Comparison of ENCODE assay signal across 13 cellular contexts in genomic region chr3:24060055-24060454, GRCh38.
DNase-seq lines count a peak whose midpoint lies in the region; ATAC-seq, FAIRE-seq and TF ChIP-seq lines count a peak whose summit lies in the region.
"Had no signal": no experiment of that assay in that cellular context is flagged by ENCODE, and none has a peak within 500 bp of the region (broad histone marks: within the 10 kb centered on the region; RNA-seq: fewer than 3 reads in every experiment).

No MANE protein-coding gene starts in this region.

- no peak overlapping the region for H3K14ac ChIP-seq in H1 (ENCODE audit: insufficient read length)

- 0 out of 4 replicates have a peak, but pooled peaks of 1 of the 2 experiments have one; percentile 5 for TF ChIP-seq RAD21 in H1 (IDR thresholded peaks at IDR 0.05 in 1 of 2, conservative IDR thresholded peaks at IDR 0.05 in 1 of 2; ENCODE audit: low read depth in 2 of 2, low read length in 2 of 2)

- H3K56ac ChIP-seq in H1 (replicated peaks; ENCODE audit: insufficient read length, low read depth, low read length), result no peak overlapping the region

- H3K79me2 ChIP-seq in H1 (ENCODE audit: control insufficient read depth in 1 of 2, insufficient read depth in 2 of 2, low read length in 2 of 2), result no peaks in the 10 kb centered on the region

- WGBS in H1 (ENCODE audit: extremely low coverage in 1 of 2, insufficient coverage in 1 of 2, insufficient read length in 1 of 2, insufficient replicate concordance in 2 of 2, low coverage in 1 of 2, low lambda C conversion rate in 2 of 2, missing lambda C conversion rate in 1 of 2), 2 experiments, result 69% methylated on average over 3 of the region's 3 CpGs; no CpG with 5 or more reads in 1 of the 2 experiments

- no peak for TF ChIP-seq POLR2A in H1 (IDR thresholded peaks at IDR 0.05; ENCODE audit: control extremely low read depth in 1 of 2, low read depth in 2 of 2, low read length in 2 of 2)

- H3K18ac ChIP-seq in H1 (ENCODE audit: extremely low read depth, low read length), result no peak overlapping the region

- H2BK15ac ChIP-seq in H1 (ENCODE audit: low read length), result no peak overlapping the region

- no peak overlapping the region for H4K5ac ChIP-seq in H1 (ENCODE audit: insufficient read length, low read depth, low read length)

- no peak overlapping the region for H2BK20ac ChIP-seq in H1 (ENCODE audit: low read length)

- no peaks in the 10 kb centered on the region for H3K79me1 ChIP-seq in H1 (ENCODE audit: low read depth, low read length)

- no peak overlapping the region for H4K91ac ChIP-seq in H1 (replicated peaks; ENCODE audit: insufficient read length, low read length)

- no peak overlapping the region for H4K8ac ChIP-seq in H1 (ENCODE audit: extremely low read depth, insufficient read depth, low read length)

- peak overlapping the region; percentile 45; the same call in 1 of the 2 replicates for H2AFZ ChIP-seq in H1 (ENCODE audit: low read length)

- no peaks in the 10 kb centered on the region for H3K36me3 ChIP-seq in H1 (ENCODE audit: control insufficient read depth in 2 of 4, insufficient read depth in 4 of 4, low read length in 3 of 4)
- H3K36me3 ChIP-seq in thoracic aorta, result no peaks in the 10 kb centered on the region

- no peak overlapping the region for H3K4me2 ChIP-seq in H1 (ENCODE audit: insufficient read depth in 1 of 2, low read depth in 2 of 2, low read length in 2 of 2)
- H3K4me2 ChIP-seq: SK-N-SH had no signal

- FAIRE-seq in H1 (lab: Jason Lieb, UNC), result no peak
- FAIRE-seq in D721Med (lab: Jason Lieb, UNC), result no peak

- H3K23ac ChIP-seq in H1 (ENCODE audit: insufficient read length), result no peak overlapping the region

- H2BK12ac ChIP-seq in H1 (ENCODE audit: low read depth, low read length), result no peak overlapping the region

- TF ChIP-seq CTCF in H1 (IDR thresholded peaks at IDR 0.05; ENCODE audit: control extremely low read depth in 1 of 3, insufficient read depth in 1 of 3, low read depth in 1 of 3, low read length in 3 of 3) (no peak), thoracic aorta (IDR thresholded peaks at IDR 0.05) (peak; percentile 18), D721Med (IDR thresholded peaks at IDR 0.05; ENCODE audit: insufficient read depth, missing control alignments) (no peak)

- no peak overlapping the region for H3K4me3 ChIP-seq in H1 (ENCODE audit: extremely low read depth in 1 of 4, insufficient read depth in 2 of 4, low read depth in 3 of 4, low read length in 4 of 4)
- H3K4me3 ChIP-seq in thoracic aorta, result peak overlapping the region; percentile 13

- POLR2A ChIA-PET in HEK293T (lab: Yijun Ruan, JAX) (interaction anchor here (1.2 kb wide), 1 partner anchor 14 kb away, joined by 3 read pairs; no protein-coding TSS in a partner anchor), H1 (lab: Charles Lee; ENCODE audit: partially characterized antibody) (no interaction called here)

- H3K27ac ChIP-seq in H1 (ENCODE audit: low read depth, low read length), result no peak overlapping the region
- H3K27ac ChIP-seq in thoracic aorta, result peak overlapping the region; percentile 69 to 79

- H2BK5ac ChIP-seq in H1 (ENCODE audit: low read depth, low read length), result no peak overlapping the region

- no peak for TF ChIP-seq EP300 in H1 (IDR thresholded peaks at IDR 0.05; ENCODE audit: borderline replicate concordance in 1 of 2, low read depth in 2 of 2, low read length in 2 of 2)

- H3K23me2 ChIP-seq in H1 (ENCODE audit: low read depth, low read length), result no peaks in the 10 kb centered on the region

- H3K4me1 ChIP-seq in H1 (replicated peaks in 1 of 4; ENCODE audit: control insufficient read depth in 3 of 4, insufficient read depth in 4 of 4, low read length in 3 of 4) (peaks cover 0 to 3% (median 0%) of the 10 kb centered on the region in 4 experiments; a peak in 2 of 7 replicates), thoracic aorta (ENCODE audit: control insufficient read depth in 1 of 2, low read depth in 2 of 2) (peaks cover 6 to 33% of the 10 kb centered on the region in 2 donors)

- ATAC-seq in thoracic aorta (ENCODE audit: insufficient number of reproducible peaks, low FRiP score, low read depth), result peak; percentile 86
- ATAC-seq in HG02973 (IDR thresholded peaks at IDR 0.05; ENCODE audit: unreplicated experiment), result no peak

- no peaks in the 10 kb centered on the region for H3K27me3 ChIP-seq in H1 (replicated peaks in 1 of 4; ENCODE audit: control insufficient read depth in 3 of 4, extremely low read depth in 1 of 4, insufficient read depth in 3 of 4, low read length in 3 of 4)
- H3K27me3 ChIP-seq in thoracic aorta (replicated peaks; ENCODE audit: insufficient read depth), result no peaks in the 10 kb centered on the region

- no peaks in the 10 kb centered on the region for H4K20me1 ChIP-seq in H1 (replicated peaks in 1 of 2; ENCODE audit: control insufficient read depth in 1 of 2, insufficient read depth in 2 of 2, low read length in 2 of 2)

- H2AK5ac ChIP-seq in H1 (ENCODE audit: low read depth, low read length), result no peak overlapping the region

- no peak overlapping the region for H3K4ac ChIP-seq in H1 (replicated peaks; ENCODE audit: insufficient read length, low read depth, low read length)

- no peak overlapping the region for H2BK120ac ChIP-seq in H1 (replicated peaks; ENCODE audit: low read depth, low read length)

- CTCF ChIA-PET in HEK293T (lab: Yijun Ruan, JAX) (no interaction called here), H1 (lab: Charles Lee; ENCODE audit: partially characterized antibody) (interaction anchor here (0.8 to 2.3 kb wide), 6 partner anchors 13 to 126 kb away, joined by 3 to 7 read pairs (median 4); no protein-coding TSS in a partner anchor)

- H3K9me3 ChIP-seq in H1 (ENCODE audit: insufficient read depth in 2 of 2, low read depth in 1 of 2, low read length in 1 of 2) (no peaks in the 10 kb centered on the region), thoracic aorta (no peaks in the 10 kb centered on the region)
- H3K9me3 ChIP-seq: SK-N-SH had no signal

- DNase-seq in HEK293T (ENCODE audit: extremely low spot score), result no peak
- DNase-seq in H1 (ENCODE audit: low read depth in 1 of 2, low spot score in 2 of 2), result no peak
- DNase-seq in islet precursor cell, result peak; percentile 88
- DNase-seq in thoracic aorta (ENCODE audit: low spot score), result no peak
- no peak for DNase-seq in dermis blood vessel endothelial cell
- no peak for DNase-seq in D721Med (ENCODE audit: insufficient read length, low spot score)
- DNase-seq in stimulated activated naive CD4-positive, alpha-beta T cell (lab: John Stamatoyannopoulos, UW), result no peak
- DNase-seq: effector CD4-positive, alpha-beta T cell; kidney glomerular epithelial cell; NCI-H510A; retina; SK-N-SH had no signal

- no peak overlapping the region for H3K9ac ChIP-seq in H1 (replicated peaks in 1 of 4; ENCODE audit: extremely low read depth in 1 of 4, low read depth in 3 of 4, low read length in 3 of 4)
- H3K9ac ChIP-seq: SK-N-SH had no signal

TF ChIP-seq in HEK293T, 16 proteins besides CTCF, POLR2A, EP300 and RAD21:
- TF ChIP-seq CTBP1 (IDR thresholded peaks at IDR 0.05; ENCODE audit: borderline replicate concordance) (no peak), FOXK2 (IDR thresholded peaks at IDR 0.05) (no peak), FOXM1 (IDR thresholded peaks at IDR 0.05; ENCODE audit: borderline replicate concordance) (no peak), PKNOX1 (IDR thresholded peaks at IDR 0.05) (peak; percentile 77)

TF ChIP-seq in H1, 55 proteins besides CTCF, POLR2A, EP300 and RAD21:
- TF ChIP-seq TEAD4 (IDR thresholded peaks at IDR 0.05; ENCODE audit: low read depth, low read length) (0 out of 2 replicates have a peak, but pooled peaks have one; percentile 28), KDM5A (IDR thresholded peaks at IDR 0.05; ENCODE audit: low read length) (no peak), BACH1 (IDR thresholded peaks at IDR 0.05; ENCODE audit: low read length) (no peak), SP2 (IDR thresholded peaks at IDR 0.05; ENCODE audit: low read length) (no peak), CTBP2 (IDR thresholded peaks at IDR 0.05; ENCODE audit: borderline replicate concordance, insufficient read depth, insufficient read length, low read length) (no peak), POU5F1 (IDR thresholded peaks at IDR 0.05; ENCODE audit: low read depth, low read length) (no peak), GTF2F1 (IDR thresholded peaks at IDR 0.05; ENCODE audit: borderline replicate concordance, low read depth, low read length) (no peak)
TF ChIP-seq in H1: peak in this region for 1.
